8 cellular contexts compared by ENCODE assay signal in the genomic region with DNA sequence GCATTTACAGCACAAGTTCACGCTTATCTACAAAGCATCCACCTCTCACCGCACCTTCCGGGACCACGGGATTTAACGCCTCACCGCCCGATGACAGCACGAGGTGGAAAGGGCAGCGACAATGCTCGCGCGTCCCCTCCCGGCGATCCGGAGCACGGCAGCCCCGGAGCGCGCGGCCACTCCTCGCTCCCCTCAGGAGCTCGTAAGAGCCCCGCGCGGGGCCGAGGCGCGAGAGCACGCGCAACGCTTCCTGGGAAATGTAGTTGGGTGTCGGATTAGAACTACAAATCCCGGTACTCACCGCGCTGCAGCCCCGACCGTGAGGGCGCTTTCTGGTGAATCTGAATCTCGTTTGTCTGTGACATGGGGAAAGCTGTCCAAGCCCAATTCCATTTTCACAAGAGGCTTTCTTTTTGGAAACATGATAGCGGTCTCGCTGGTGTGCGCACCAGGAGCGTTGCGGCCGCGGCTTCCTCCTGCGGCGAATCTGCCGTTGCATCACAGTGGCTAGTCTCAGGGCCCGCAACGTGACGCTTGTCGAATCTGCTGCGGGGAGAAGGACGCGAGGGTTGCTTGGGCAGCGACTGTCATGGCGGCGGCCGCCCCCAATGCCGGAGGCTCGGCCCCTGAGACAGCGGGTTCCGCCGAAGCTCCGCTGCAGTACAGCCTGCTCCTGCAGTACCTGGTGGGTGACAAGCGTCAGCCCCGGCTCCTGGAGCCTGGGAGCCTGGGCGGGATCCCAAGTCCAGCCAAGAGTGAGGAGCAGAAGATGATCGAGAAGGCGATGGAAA. TPM values are rescaled to one million over a fixed set of nuclear protein-coding genes. Genes with fewer than 3 reads are reported as not detected.
DNase-seq lines count a peak whose midpoint lies in the region; ATAC-seq and TF ChIP-seq lines count a peak whose summit lies in the region.

Gene TIMM22 (plus strand): TSS at position 576 of the 791 bp plus-strand sequence. CDS start 14 bp downstream, at position 590.

- ATAC-seq in HG03442 (IDR thresholded peaks at IDR 0.05; ENCODE audit: unreplicated experiment) = peak; percentile 89

- H3K4me3 ChIP-seq in BJ (ENCODE audit: low read depth, low read length) (peak within 1 kb of the TSS; percentile 100), choroid plexus epithelial cell (ENCODE audit: low read depth, low read length) (peak within 1 kb of the TSS; percentile 99)

- DNase-seq in BJ (ENCODE audit: low read depth) = peak; percentile 78
- peak; percentile 95 for DNase-seq in GM19238 (ENCODE audit: insufficient read length, low spot score)
- peak; percentile 87 for DNase-seq in NCI-H510A treated with DMSO at 0.1 percent for 48 hours (lab: John Stamatoyannopoulos, UW)
- peak; percentile 83 to 84 for DNase-seq in activated CD4-positive, alpha-beta T cell treated with anti-CD3 and anti-CD28 coated beads for 24 hours (ENCODE audit: low read depth in 2 of 2)
- peak; percentile 99 for DNase-seq in choroid plexus epithelial cell (ENCODE audit: low read depth)
- peak; percentile 94 for DNase-seq in kidney glomerular epithelial cell (lab: John Stamatoyannopoulos, UW)
- peak; percentile 71 to 77 for DNase-seq in stimulated activated CD4-positive, alpha-beta T cell treated with anti-CD3 and anti-CD28 coated beads, Interleukin-1b, Interleukin-23, amount 100 ng/mL, for 1 hour (ENCODE audit: low read depth in 2 of 2)

- POLR2A ChIA-PET in BJ (lab: Charles Lee) = interaction anchor here (0.6 kb wide), 1 partner anchor 95 kb away, joined by 10 read pairs; no protein-coding TSS in a partner anchor

- peak; percentile 88 for TF ChIP-seq CTCF in BJ (IDR thresholded peaks at IDR 0.05; ENCODE audit: insufficient read depth, low read depth, low read length)
- TF ChIP-seq CTCF in choroid plexus epithelial cell (conservative IDR thresholded peaks at IDR 0.05; ENCODE audit: low read depth, low read length) = peak; percentile 73

- H3K36me3 ChIP-seq in BJ (ENCODE audit: control insufficient read depth, insufficient read depth, low read length) = peaks cover 5% of the 10 kb centered on the region

- CTCF ChIA-PET in BJ (lab: Yijun Ruan, JAX) = interaction anchor here (0.6 to 2.9 kb wide), 32 partner anchors 9 to 586 kb away, joined by 3 to 47 read pairs (median 4); partner anchors contain the start of genes GLOD4, MRM3 and NXN

- no peaks in the 10 kb centered on the region for H3K27me3 ChIP-seq in BJ (ENCODE audit: control insufficient read depth, insufficient read depth, low read length)

RNA-seq across cellular contexts. Expression of gene TIMM22, which starts in this region (rescaled TPM):
- 12.6 and 14.3 TPM in 2 replicates for polyA plus RNA-seq in BJ (2011; rRNA removed)
- polyA minus RNA-seq in BJ (2011; rRNA and poly(A)+ RNA removed) = 8.1 and 10.8 TPM in 2 replicates

Comparison
In these comparisons a context has a peak if more than half of its experiments do, and no peak if none do; other contexts are left out.
1. Peak in every context shown above with its lines: DNase-seq, ATAC-seq and H3K4me3 ChIP-seq.